In genomic region chr12:18492372-18493025, GRCh38 we compare ENCODE assay signal across 21 cellular contexts.
A peak's percentile ranks its signal among the peaks of the same experiment; 100 is the strongest.
DNase-seq lines count a peak whose midpoint lies in the region; ATAC-seq lines count a peak whose summit lies in the region.
"Had no signal": no experiment of that assay in that cellular context is flagged by ENCODE, and none has a peak within 500 bp of the region (broad histone marks: within the 10 kb centered on the region; RNA-seq: fewer than 3 reads in every experiment).

No MANE protein-coding gene starts in this region.

- H3K4me3 Mint-ChIP-seq in stimulated activated memory B cell treated with anti-CD40 and anti-IgM and Interleukin-4, amounts not matched to agents 10 μg/mL and 1 μg/mL and 100 μg/mL, for 72 hours: no peak overlapping the region
- H3K4me3 Mint-ChIP-seq: activated naive CD4-positive, alpha-beta T cell treated with anti-CD3 and anti-CD28 coated beads, Interleukin-2, amount 50 U/mL, for 24 hours; activated T-helper 1 cell treated with anti-CD3 and anti-CD28 coated beads, Interleukin-12 subunit alpha, Interleukin-12 subunit beta, Interleukin-2, Interleukin-4 antibody, amounts not matched to agents 30 ng/mL and 10 ng/mL and 1 ng/mL, durations not matched to agents 14 hours and 24 hours and 36 hours; brain; dendritic cell treated with granulocyte-macrophage colony-stimulating factor and Interleukin-4, amounts not matched to agents 40 ng/mL and 50 ng/mL, for 4 days; natural killer cell treated with Interleukin-12 subunit alpha and Interleukin-12 subunit beta and Interleukin-15 and Interleukin-18, amount 100 ng/mL, for 72 hours had no signal

- no peaks in the 10 kb centered on the region for H3K27me3 Mint-ChIP-seq in stimulated activated memory B cell treated with anti-CD40 and anti-IgM and Interleukin-4, amounts not matched to agents 10 μg/mL and 1 μg/mL and 100 μg/mL, for 72 hours
- H3K27me3 Mint-ChIP-seq: activated naive CD4-positive, alpha-beta T cell treated with anti-CD3 and anti-CD28 coated beads, Interleukin-2, amount 50 U/mL, for 24 hours; brain; dendritic cell treated with granulocyte-macrophage colony-stimulating factor and Interleukin-4, amounts not matched to agents 40 ng/mL and 50 ng/mL, for 4 days; natural killer cell treated with Interleukin-12 subunit alpha and Interleukin-12 subunit beta and Interleukin-15 and Interleukin-18, amount 100 ng/mL, for 72 hours; progenitor cell of endocrine pancreas had no signal

- in situ Hi-C loops in GM23248 (cut with MboI): no loop called here

- no peaks in the 10 kb centered on the region for H3K36me3 Mint-ChIP-seq in stimulated activated memory B cell treated with anti-CD40 and anti-IgM and Interleukin-4, amounts not matched to agents 10 μg/mL and 1 μg/mL and 100 μg/mL, for 72 hours
- H3K36me3 Mint-ChIP-seq: activated naive CD4-positive, alpha-beta T cell treated with anti-CD3 and anti-CD28 coated beads, Interleukin-2, amount 50 U/mL, for 24 hours; brain; natural killer cell treated with Interleukin-12 subunit alpha and Interleukin-12 subunit beta and Interleukin-15 and Interleukin-18, amount 100 ng/mL, for 72 hours had no signal

- no peaks in the 10 kb centered on the region for H3K9me3 ChIP-seq in GM23248 (ENCODE audit: low read depth)
- H3K9me3 ChIP-seq: Caco-2, tibial nerve had no signal

- H3K4me3 ChIP-seq in GM23248: no peak overlapping the region
- H3K4me3 ChIP-seq: K562, tibial nerve had no signal

- H3K4me1 Mint-ChIP-seq in stimulated activated memory B cell treated with anti-CD40 and anti-IgM and Interleukin-4, amounts not matched to agents 10 μg/mL and 1 μg/mL and 100 μg/mL, for 72 hours: no peaks in the 10 kb centered on the region
- H3K4me1 Mint-ChIP-seq: activated naive CD4-positive, alpha-beta T cell treated with anti-CD3 and anti-CD28 coated beads, Interleukin-2, amount 50 U/mL, for 24 hours; brain had no signal

- no peaks in the 10 kb centered on the region for H3K79me2 ChIP-seq in GM23248 (ENCODE audit: insufficient read depth)

- H3K4me1 ChIP-seq in GM23248 (ENCODE audit: insufficient read depth): 0 out of 2 replicates have a peak, but pooled peaks cover 6% of the 10 kb centered on the region
- H3K4me1 ChIP-seq: Caco-2, tibial nerve had no signal

- peak; percentile 50 for DNase-seq in GM23248
- peak; percentile 5 for DNase-seq in amniotic stem cell (lab: John Stamatoyannopoulos, UW)
- DNase-seq in fibroblast of peridontal ligament (ENCODE audit: extremely low read depth): peak; percentile 46
- no peak for DNase-seq in DMS 273 treated with DMSO at 0.1 percent for 48 hours (lab: John Stamatoyannopoulos, UW)
- DNase-seq: Caco-2; mesenchymal stem cell; NCI-H1694; NCI-H774; stimulated activated naive CD8-positive, alpha-beta T cell treated with anti-CD3 and anti-CD28 coated beads, Interleukin-15, Interleukin-2, amounts not matched to agents 100 U/mL and 50 U/mL, for 24 hours had no signal

- H3K27ac ChIP-seq in GM23248: no peak overlapping the region
- H3K27ac ChIP-seq: tibial nerve had no signal

- H3K27me3 ChIP-seq in GM23248 (replicated peaks; ENCODE audit: insufficient read depth): no peaks in the 10 kb centered on the region
- H3K27me3 ChIP-seq: tibial nerve had no signal

- H3K9me2 ChIP-seq in GM23248 (ENCODE audit: insufficient read depth): 0 out of 2 replicates have a peak, but pooled peaks cover 3% of the 10 kb centered on the region

- 66 to 67% methylated on average over 2 of the region's 2 CpGs for WGBS in GM23248 (ENCODE audit: low coverage in 1 of 2, low lambda C conversion rate in 2 of 2, missing lambda C conversion rate in 2 of 2), 2 experiments

- peak; percentile 31 for ATAC-seq in stimulated activated memory B cell treated with anti-CD40 and anti-IgM and Interleukin-4, amounts not matched to agents 10 μg/mL and 1 μg/mL and 100 μg/mL, for 72 hours
- ATAC-seq in GM21447 (IDR thresholded peaks at IDR 0.05; ENCODE audit: unreplicated experiment): no peak
- ATAC-seq in GM18519 (IDR thresholded peaks at IDR 0.05; ENCODE audit: low FRiP score, unreplicated experiment): no peak
- ATAC-seq: K562; natural killer cell treated with Interleukin-12 subunit alpha and Interleukin-12 subunit beta and Interleukin-15 and Interleukin-18, amount 100 ng/mL, for 72 hours; Right ventricle myocardium inferior; stimulated activated naive CD8-positive, alpha-beta T cell treated with anti-CD3 and anti-CD28 coated beads, Interleukin-15, Interleukin-2, amounts not matched to agents 100 U/mL and 50 U/mL, for 24 hours had no signal

- H2AFZ ChIP-seq in GM23248: no peak overlapping the region

- H3K9me3 Mint-ChIP-seq in stimulated activated memory B cell treated with anti-CD40 and anti-IgM and Interleukin-4, amounts not matched to agents 10 μg/mL and 1 μg/mL and 100 μg/mL, for 72 hours: no peaks in the 10 kb centered on the region
- H3K9me3 Mint-ChIP-seq: activated T-helper 1 cell treated with anti-CD3 and anti-CD28 coated beads, Interleukin-12 subunit alpha, Interleukin-12 subunit beta, Interleukin-2, Interleukin-4 antibody, amounts not matched to agents 30 ng/mL and 10 ng/mL and 1 ng/mL, durations not matched to agents 14 hours and 24 hours and 36 hours; brain; dendritic cell treated with granulocyte-macrophage colony-stimulating factor and Interleukin-4, amounts not matched to agents 40 ng/mL and 50 ng/mL, for 4 days had no signal

- H3K27ac Mint-ChIP-seq in stimulated activated memory B cell treated with anti-CD40 and anti-IgM and Interleukin-4, amounts not matched to agents 10 μg/mL and 1 μg/mL and 100 μg/mL, for 72 hours: no peak overlapping the region
- H3K27ac Mint-ChIP-seq: activated naive CD4-positive, alpha-beta T cell treated with anti-CD3 and anti-CD28 coated beads, Interleukin-2, amount 50 U/mL, for 24 hours; activated T-helper 1 cell treated with anti-CD3 and anti-CD28 coated beads, Interleukin-12 subunit alpha, Interleukin-12 subunit beta, Interleukin-2, Interleukin-4 antibody, amounts not matched to agents 30 ng/mL and 10 ng/mL and 1 ng/mL, durations not matched to agents 14 hours and 24 hours and 36 hours; dendritic cell treated with granulocyte-macrophage colony-stimulating factor and Interleukin-4, amounts not matched to agents 40 ng/mL and 50 ng/mL, for 4 days; natural killer cell treated with Interleukin-12 subunit alpha and Interleukin-12 subunit beta and Interleukin-15 and Interleukin-18, amount 100 ng/mL, for 72 hours; progenitor cell of endocrine pancreas had no signal

- no peaks in the 10 kb centered on the region for H4K20me1 ChIP-seq in GM23248 (ENCODE audit: insufficient read depth)

- no peaks in the 10 kb centered on the region for H3K36me3 ChIP-seq in GM23248 (ENCODE audit: low read depth)
- H3K36me3 ChIP-seq: tibial nerve had no signal

- H3F3A ChIP-seq in GM23248 (ENCODE audit: insufficient read depth): 0 out of 2 replicates have a peak, but pooled peaks cover 5% of the 10 kb centered on the region

- H3K4me2 ChIP-seq in GM23248 (ENCODE audit: unreplicated experiment): no peak overlapping the region

- H3K9ac ChIP-seq in GM23248: no peak overlapping the region
